ENCODE assay signal across 8 cellular contexts in the genomic region with DNA sequence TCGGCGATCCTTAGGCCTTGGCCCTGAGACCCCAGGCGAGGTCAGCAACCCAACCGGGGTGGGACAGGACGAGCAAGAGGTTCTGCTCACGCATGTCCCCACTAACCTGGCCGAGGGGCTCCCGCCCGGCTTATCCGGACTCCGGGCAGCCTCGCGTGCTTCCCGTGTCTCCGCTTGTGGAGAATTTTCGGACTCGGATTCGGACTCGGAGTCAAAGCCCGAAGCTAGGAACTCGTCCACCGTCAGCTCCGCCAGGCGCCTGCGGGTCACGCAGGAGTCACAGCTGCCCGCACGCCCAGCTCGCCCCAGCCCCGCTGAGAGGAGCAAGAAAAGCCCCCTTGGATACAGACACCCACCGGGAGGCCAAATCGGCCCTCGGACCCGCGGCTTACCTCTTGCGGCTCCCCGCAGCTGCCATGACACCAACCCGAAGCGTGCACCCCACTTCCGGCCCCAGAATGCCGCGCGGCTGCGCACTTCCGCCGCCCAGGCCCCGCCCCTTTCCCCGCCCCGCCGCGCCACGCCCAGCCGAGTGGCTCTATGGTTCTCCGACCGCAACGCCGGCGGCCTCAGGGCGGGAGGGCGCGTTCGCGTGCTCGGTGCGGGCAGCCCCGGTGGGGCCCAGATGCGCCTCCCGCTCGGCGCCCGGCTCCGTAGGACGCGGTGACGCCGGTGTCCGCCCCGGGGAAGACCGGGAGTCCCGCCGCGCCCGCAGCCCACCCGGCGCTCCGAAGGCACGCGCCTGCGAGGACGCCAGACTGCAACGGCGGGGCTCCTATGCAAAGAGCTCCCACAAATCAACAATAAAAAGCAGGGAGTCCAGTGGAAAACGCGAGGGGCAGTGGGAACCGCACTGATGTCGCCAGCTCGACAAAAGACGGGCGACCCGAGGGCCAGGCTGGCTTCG. TPM values are rescaled to one million over a fixed set of nuclear protein-coding genes. Genes with fewer than 3 reads are reported as not detected.
DNase-seq lines count a peak whose midpoint lies in the region; ATAC-seq, FAIRE-seq and TF ChIP-seq lines count a peak whose summit lies in the region.

A gene (minus strand): TSS at position 434 of the 907 bp plus-strand sequence. CDS start 16 bp downstream, at position 418.

- in situ Hi-C loops in HepG2 (cut with HindIII; ENCODE audit: extremely low pct_ligation_motif_present, low pct_unique_long_range_greater_than_20kb): no loop called here

- H3K27ac Mint-ChIP-seq in activated CD4-positive, alpha-beta T cell treated with anti-CD3 and anti-CD28 coated beads, Interleukin-2, amount 10 ng/mL, durations not matched to agents 7 days and 5 days: peak within 1 kb of the TSS; percentile 90

- H3K9ac ChIP-seq in HepG2 (ENCODE audit: insufficient read depth, low read depth, low read length): peak within 1 kb of the TSS; percentile 89

- peak; percentile 21; the same call in 1 of the 2 replicates for TF ChIP-seq CTCF in HepG2 (CRISPR knock-in tag; IDR thresholded peaks at IDR 0.05)

- H3K9me3 Mint-ChIP-seq in activated CD4-positive, alpha-beta T cell treated with anti-CD3 and anti-CD28 coated beads, Interleukin-2, amount 10 ng/mL, durations not matched to agents 7 days and 5 days: no peaks in the 10 kb centered on the region

- H3K4me3 Mint-ChIP-seq in activated CD4-positive, alpha-beta T cell treated with anti-CD3 and anti-CD28 coated beads, Interleukin-2, amount 10 ng/mL, durations not matched to agents 7 days and 5 days: peak within 1 kb of the TSS; percentile 95

- H4K20me1 ChIP-seq in HepG2 (ENCODE audit: insufficient read depth, low read length): peaks cover 13% of the 10 kb centered on the region

- intact Hi-C loops in HepG2 (cut with micrococcal nuclease; ENCODE audit: unreplicated experiment): loop anchor here (2.0 kb wide), 1 partner anchor 18 kb away; no protein-coding TSS in a partner anchor

- H3K4me2 ChIP-seq in HepG2 (ENCODE audit: low read depth, low read length): peak within 1 kb of the TSS; percentile 88

- peaks cover 21% of the 10 kb centered on the region for H3K79me2 ChIP-seq in HepG2 (ENCODE audit: insufficient read depth, low read length)

- ATAC-seq in GM18909 (IDR thresholded peaks at IDR 0.05; ENCODE audit: poor library complexity, unreplicated experiment): peak; percentile 73
- peak; percentile 59 for ATAC-seq in HG03342 (IDR thresholded peaks at IDR 0.05; ENCODE audit: unreplicated experiment)
- peak; percentile 85 for ATAC-seq in HepG2

- H3K36me3 ChIP-seq in HepG2 (replicated peaks in 1 of 2; ENCODE audit: control insufficient read depth in 1 of 2, insufficient read depth in 2 of 2, low read length in 2 of 2): peaks cover 18 to 34% of the 10 kb centered on the region in 2 experiments

- peaks cover 14% of the 10 kb centered on the region for H3K36me3 Mint-ChIP-seq in activated CD4-positive, alpha-beta T cell treated with anti-CD3 and anti-CD28 coated beads, Interleukin-2, amount 10 ng/mL, durations not matched to agents 7 days and 5 days (ENCODE audit: low read depth)

- CTCF ChIA-PET in activated CD4-positive, alpha-beta T cell treated with anti-CD3 and anti-CD28 coated beads, Interleukin-2, amount 10 ng/mL, durations not matched to agents 7 days and 5 days (lab: Charles Lee): interaction anchor here (0.5 to 1.5 kb wide), 4 partner anchors 15 to 333 kb away, joined by 3 to 4 read pairs (median 4); no protein-coding TSS in a partner anchor
- CTCF ChIA-PET in HepG2 (lab: Yijun Ruan, JAX; ENCODE audit: low intra/inter-chr PET ratio, low total read pairs): no interaction called here

- peaks cover 0 to 4% of the 10 kb centered on the region in 2 experiments; a peak in 1 of 5 replicates for H3K27me3 ChIP-seq in HepG2 (ENCODE audit: control insufficient read depth in 1 of 2, insufficient read depth in 2 of 2, low read length in 2 of 2)

- H3K4me1 ChIP-seq in HepG2 (ENCODE audit: insufficient read depth, low read length): peaks cover 17% of the 10 kb centered on the region

- no peaks in the 10 kb centered on the region for H3K9me3 ChIP-seq in HepG2 (ENCODE audit: low read length)

- no peak for TF ChIP-seq RAD21 in HepG2 (CRISPR knock-in tag; IDR thresholded peaks at IDR 0.05)

- WGBS in HepG2 (ENCODE audit: low lambda C conversion rate): 0% methylated on average over 8 of the region's 101 CpGs

- TF ChIP-seq EP300 in HepG2 (IDR thresholded peaks at IDR 0.05; ENCODE audit: low read depth in 2 of 2, low read length in 2 of 2) (no peak), HepG2 (CRISPR knock-in tag; IDR thresholded peaks at IDR 0.05; ENCODE audit: borderline replicate concordance) (no peak)

- TSS peak; percentile 78 for BruUV-seq in HepG2 (replicated peaks; lab: Mats Ljungman, UMichigan)

- no peaks in the 10 kb centered on the region for H3K27me3 Mint-ChIP-seq in activated CD4-positive, alpha-beta T cell treated with anti-CD3 and anti-CD28 coated beads, Interleukin-2, amount 10 ng/mL, durations not matched to agents 7 days and 5 days

- H2AFZ ChIP-seq in HepG2 (ENCODE audit: low read length): no peak within 1 kb of the TSS

- TF ChIP-seq POLR2A in HepG2 (IDR thresholded peaks at IDR 0.05; ENCODE audit: insufficient read depth in 1 of 2, low read depth in 2 of 2, low read length in 2 of 2): peak in 1 of 2 experiments; percentile 40; a peak in 1 of 4 replicates

- POLR2A ChIA-PET in activated CD4-positive, alpha-beta T cell treated with anti-CD3 and anti-CD28 coated beads, Interleukin-2, amount 10 ng/mL, durations not matched to agents 7 days and 5 days (lab: Charles Lee): no interaction called here
- POLR2A ChIA-PET in HepG2 (lab: Yijun Ruan, JAX): interaction anchor here (0.6 to 1.7 kb wide), 3 partner anchors 17 to 43 kb away, joined by 3 to 10 read pairs (median 4); no protein-coding TSS in a partner anchor

- H3K4me3 ChIP-seq in HepG2 (replicated peaks in 1 of 3; ENCODE audit: insufficient read depth in 1 of 3, low read depth in 2 of 3, low read length in 3 of 3): peak within 1 kb of the TSS; percentile 83 to 100 (median 99)

- peak; percentile 97 for DNase-seq in AG08396 (ENCODE audit: low spot score)
- DNase-seq in NCI-H748 (lab: John Stamatoyannopoulos, UW; ENCODE audit: unreplicated experiment): peak; percentile 80
- DNase-seq in activated CD4-positive, alpha-beta T cell treated with anti-CD3 and anti-CD28 coated beads, Interleukin-2, amount 10 ng/mL, durations not matched to agents 7 days and 5 days: peak; percentile 94
- peak; percentile 43 for DNase-seq in cortex of kidney (lab: John Stamatoyannopoulos, UW)
- DNase-seq in HepG2 (ENCODE audit: low spot score): peak; percentile 72
- peak; percentile 97 for DNase-seq in stimulated activated CD4-positive, alpha-beta T cell treated with anti-CD3 and anti-CD28 coated beads, Interleukin-4, amount 100 ng/mL, for 1 hour

- FAIRE-seq in HepG2 (lab: Jason Lieb, UNC): no peak

- H3K27ac ChIP-seq in HepG2 (ENCODE audit: extremely low read length, insufficient read depth, low read length): peak within 1 kb of the TSS; percentile 74

- peaks cover 25% of the 10 kb centered on the region for H3K4me1 Mint-ChIP-seq in activated CD4-positive, alpha-beta T cell treated with anti-CD3 and anti-CD28 coated beads, Interleukin-2, amount 10 ng/mL, durations not matched to agents 7 days and 5 days

TF ChIP-seq in HepG2, 621 proteins besides CTCF, POLR2A, EP300 and RAD21 (continues in another document):
- TF ChIP-seq FOXC1 (CRISPR knock-in tag; IDR thresholded peaks at IDR 0.05; ENCODE audit: borderline replicate concordance) (no peak), ZNF124 (CRISPR knock-in tag; IDR thresholded peaks at IDR 0.05) (no peak), ZNF446 (CRISPR knock-in tag; IDR thresholded peaks at IDR 0.05) (no peak), ZNF496 (CRISPR knock-in tag; IDR thresholded peaks at IDR 0.05; ENCODE audit: insufficient replicate concordance) (no peak)
- TF ChIP-seq, protein P1, sequence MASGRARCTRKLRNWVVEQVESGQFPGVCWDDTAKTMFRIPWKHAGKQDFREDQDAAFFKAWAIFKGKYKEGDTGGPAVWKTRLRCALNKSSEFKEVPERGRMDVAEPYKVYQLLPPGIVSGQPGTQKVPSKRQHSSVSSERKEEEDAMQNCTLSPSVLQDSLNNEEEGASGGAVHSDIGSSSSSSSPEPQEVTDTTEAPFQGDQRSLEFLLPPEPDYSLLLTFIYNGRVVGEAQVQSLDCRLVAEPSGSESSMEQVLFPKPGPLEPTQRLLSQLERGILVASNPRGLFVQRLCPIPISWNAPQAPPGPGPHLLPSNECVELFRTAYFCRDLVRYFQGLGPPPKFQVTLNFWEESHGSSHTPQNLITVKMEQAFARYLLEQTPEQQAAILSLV (CRISPR knock-in tag; IDR thresholded peaks at IDR 0.05; ENCODE audit: borderline replicate concordance): no peak; the same call in 1 of the 2 replicates

RNA-seq across cellular contexts. Expression of the gene that starts here (rescaled TPM):
- total RNA-seq in activated CD4-positive, alpha-beta T cell treated with anti-CD3 and anti-CD28 coated beads, Interleukin-2, amount 10 ng/mL, durations not matched to agents 7 days and 5 days: 10 to 100 TPM; 60.5 to 71.8 TPM
- 91.6 and 103 TPM in 2 replicates for total RNA-seq in HepG2 (2016; rRNA removed; fragmentation: Illumina TruSeq; extraction: Trizol)
- total RNA-seq in HepG2 (2016; cell fraction: cytosol; rRNA removed; fragmentation: Illumina TruSeq; extraction: Trizol; ENCODE audit: low read depth): 14.1 and 16.1 TPM in 2 replicates
- total RNA-seq in HepG2 (2016; cell fraction: insoluble cytoplasmic fraction; rRNA removed; fragmentation: Illumina TruSeq; extraction: Trizol): 81.2 and 109 TPM in 2 replicates
- 22.9 and 27.1 TPM in 2 replicates for total RNA-seq in HepG2 (2016; cell fraction: membrane; rRNA removed; fragmentation: Illumina TruSeq; extraction: Trizol)
- total RNA-seq in HepG2 (2016; cell fraction: nucleus; rRNA removed; fragmentation: Illumina TruSeq; extraction: Trizol): 53.2 and 63.8 TPM in 2 replicates
- 32.0 and 40.5 TPM in 2 replicates for polyA plus RNA-seq in HepG2 (2011; rRNA removed)
- polyA plus RNA-seq in HepG2 (2011; cell fraction: cytosol; rRNA removed): 33.6 and 44.6 TPM in 2 replicates
- polyA plus RNA-seq in HepG2 (2011; cell fraction: nucleus; rRNA removed): 85.2 and 96.0 TPM in 2 replicates
- polyA plus RNA-seq in HepG2 (2012): 41.8 and 44.3 TPM in 2 replicates
- 5.1 and 6.4 TPM in 2 replicates for polyA plus RNA-seq in HepG2 (2016; cell fraction: cytosol; fragmentation: Illumina TruSeq; extraction: Trizol; ENCODE audit: low read depth)
- polyA plus RNA-seq in HepG2 (2016; cell fraction: insoluble cytoplasmic fraction; fragmentation: Illumina TruSeq; extraction: Trizol; ENCODE audit: low read depth): 69.1 and 81.1 TPM in 2 replicates
- polyA plus RNA-seq in HepG2 (2016; cell fraction: membrane; fragmentation: Illumina TruSeq; extraction: Trizol; ENCODE audit: low read depth): 9.8 and 11.1 TPM in 2 replicates
- 108 and 110 TPM in 2 replicates for polyA plus RNA-seq in HepG2 (2016; cell fraction: nucleus; fragmentation: Illumina TruSeq; extraction: Trizol; ENCODE audit: insufficient read depth, low read depth)
- polyA minus RNA-seq in HepG2 (2011; rRNA and poly(A)+ RNA removed; ENCODE audit: low replicate concordance): 118 and 166 TPM in 2 replicates
- polyA minus RNA-seq in HepG2 (2011; cell fraction: cytosol; rRNA and poly(A)+ RNA removed): 43.1 and 44.0 TPM in 2 replicates
- 18.8 and 20.1 TPM in 2 replicates for polyA minus RNA-seq in HepG2 (2011; cell fraction: nucleus; rRNA and poly(A)+ RNA removed)

Comparison
In these comparisons a context has a peak if more than half of its experiments do, and no peak if none do; other contexts are left out.
1. Peak in every context shown above with its lines: DNase-seq, ATAC-seq, H3K4me3 ChIP-seq and H3K27ac ChIP-seq.
2. DNase-seq: peak in every context shown above with its lines; median percentile 97 in AG08396; 97 in stimulated activated CD4-positive, alpha-beta T cell treated with anti-CD3 and anti-CD28 coated beads, Interleukin-4, amount 100 ng/mL, for 1 hour; 94 in activated CD4-positive, alpha-beta T cell treated with anti-CD3 and anti-CD28 coated beads, Interleukin-2, amount 10 ng/mL, durations not matched to agents 7 days and 5 days; 80 in NCI-H748; 72 in HepG2; 43 in cortex of kidney.